1 cellular context compared by ENCODE assay signal in genomic region chr19:44113784-44114390, GRCh38.
TF ChIP-seq lines count a peak whose summit lies in the region.

No MANE protein-coding gene starts in this region.

TF ChIP-seq in HCT116, 20 proteins besides CTCF, POLR2A, EP300 and RAD21 (continued from another document):
- TF ChIP-seq REST (IDR thresholded peaks at IDR 0.05; ENCODE audit: low read depth) (no peak), SRF (IDR thresholded peaks at IDR 0.05; ENCODE audit: low read depth) (no peak), ZBTB33 (IDR thresholded peaks at IDR 0.05; ENCODE audit: extremely low read depth, insufficient replicate concordance, low read length) (no peak), ATF3 (IDR thresholded peaks at IDR 0.05) (no peak), POLR2AphosphoS5 (IDR thresholded peaks at IDR 0.05; ENCODE audit: low read depth, low read length) (no peak), ELF1 (IDR thresholded peaks at IDR 0.05; ENCODE audit: borderline replicate concordance, low read depth) (no peak), JUND (IDR thresholded peaks at IDR 0.05) (no peak), ZNF274 (IDR thresholded peaks at IDR 0.05; ENCODE audit: low read depth, low read length) (no peak), EGR1 (IDR thresholded peaks at IDR 0.05; ENCODE audit: low read depth) (no peak), YY1 (IDR thresholded peaks at IDR 0.05; ENCODE audit: extremely low read depth, insufficient replicate concordance, low read depth, low read length) (no peak), CEBPB (IDR thresholded peaks at IDR 0.05; ENCODE audit: low read depth) (no peak), SP1 (IDR thresholded peaks at IDR 0.05; ENCODE audit: low read depth) (no peak), CBX3 (IDR thresholded peaks at IDR 0.05; ENCODE audit: low read depth) (no peak), FOSL1 (IDR thresholded peaks at IDR 0.05; ENCODE audit: low read depth) (no peak), MAX (IDR thresholded peaks at IDR 0.05) (no peak), EZH2phosphoT487 (IDR thresholded peaks at IDR 0.05; ENCODE audit: borderline replicate concordance) (no peak)
